ENCODE assay signal across 18 cellular contexts in the genomic region with DNA sequence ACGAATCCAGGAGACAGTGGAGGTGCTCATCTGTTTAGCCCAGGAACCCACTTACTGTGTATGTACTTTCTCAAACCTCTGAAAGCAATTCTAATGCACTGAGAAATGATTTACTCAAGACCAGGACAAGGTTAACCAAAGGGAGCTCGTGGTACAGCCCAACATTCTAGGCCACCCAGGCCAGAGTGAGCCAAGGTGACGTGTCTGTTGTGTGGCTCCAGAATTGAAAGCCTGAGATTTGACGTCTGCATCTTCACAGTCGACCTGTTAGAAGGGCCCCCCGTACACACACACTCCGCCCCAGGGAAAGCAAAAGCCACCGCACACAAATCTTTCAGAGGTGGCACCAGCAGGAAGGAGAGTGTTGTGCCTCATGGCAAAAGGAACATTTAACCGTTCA. TPM values are rescaled to one million over a fixed set of nuclear protein-coding genes. Genes with fewer than 3 reads are reported as not detected.
DNase-seq lines count a peak whose midpoint lies in the region; ATAC-seq and FAIRE-seq lines count a peak whose summit lies in the region.
"Had no signal": no experiment of that assay in that cellular context is flagged by ENCODE, and none has a peak within 500 bp of the region (broad histone marks: within the 10 kb centered on the region; RNA-seq: fewer than 3 reads in every experiment).

No MANE protein-coding gene starts in this region.

- no peaks in the 10 kb centered on the region for H3K9me3 Mint-ChIP-seq in activated CD4-positive, alpha-beta T cell treated with anti-CD3 and anti-CD28 coated beads for 36 hours (ENCODE audit: low read depth)
- H3K9me3 Mint-ChIP-seq in activated CD4-positive, alpha-beta T cell treated with anti-CD3 and anti-CD28 coated beads, Interleukin-2, amount 10 ng/mL, durations not matched to agents 7 days and 5 days: no peaks in the 10 kb centered on the region
- H3K9me3 Mint-ChIP-seq in central memory CD8-positive, alpha-beta T cell: no peaks in the 10 kb centered on the region

- CTCF ChIA-PET in activated CD4-positive, alpha-beta T cell treated with anti-CD3 and anti-CD28 coated beads for 36 hours (lab: Charles Lee): interaction anchor here (0.6 kb wide), 1 partner anchor 453 kb away, joined by 4 read pairs; no protein-coding TSS in a partner anchor
- CTCF ChIA-PET in activated CD4-positive, alpha-beta T cell treated with anti-CD3 and anti-CD28 coated beads, Interleukin-2, amount 10 ng/mL, durations not matched to agents 7 days and 5 days (lab: Charles Lee): no interaction called here

- FAIRE-seq in RCC 7860 (lab: Jason Lieb, UNC): no peak

- intact Hi-C loops in activated CD4-positive, alpha-beta T cell treated with anti-CD3 and anti-CD28 coated beads for 36 hours (cut with DNase I, micrococcal nuclease): no loop called here
- intact Hi-C loops in posterior vena cava (cut with DNase I): no loop called here

- no peak overlapping the region for H3K27ac Mint-ChIP-seq in activated CD4-positive, alpha-beta T cell treated with anti-CD3 and anti-CD28 coated beads for 36 hours
- H3K27ac Mint-ChIP-seq in activated CD4-positive, alpha-beta T cell treated with anti-CD3 and anti-CD28 coated beads, Interleukin-2, amount 10 ng/mL, durations not matched to agents 7 days and 5 days: no peak overlapping the region
- H3K27ac Mint-ChIP-seq in central memory CD8-positive, alpha-beta T cell (ENCODE audit: low read depth): no peak overlapping the region

- POLR2A ChIA-PET in activated CD4-positive, alpha-beta T cell treated with anti-CD3 and anti-CD28 coated beads for 36 hours (lab: Charles Lee): no interaction called here
- POLR2A ChIA-PET in activated CD4-positive, alpha-beta T cell treated with anti-CD3 and anti-CD28 coated beads, Interleukin-2, amount 10 ng/mL, durations not matched to agents 7 days and 5 days (lab: Charles Lee): no interaction called here

- no peak overlapping the region for H3K4me3 Mint-ChIP-seq in activated CD4-positive, alpha-beta T cell treated with anti-CD3 and anti-CD28 coated beads for 36 hours
- no peak overlapping the region for H3K4me3 Mint-ChIP-seq in activated CD4-positive, alpha-beta T cell treated with anti-CD3 and anti-CD28 coated beads, Interleukin-2, amount 10 ng/mL, durations not matched to agents 7 days and 5 days
- no peak overlapping the region for H3K4me3 Mint-ChIP-seq in central memory CD8-positive, alpha-beta T cell

- DNase-seq in activated CD4-positive, alpha-beta T cell treated with anti-CD3 and anti-CD28 coated beads for 36 hours: peak; percentile 7
- DNase-seq in activated CD4-positive, alpha-beta T cell treated with anti-CD3 and anti-CD28 coated beads, Interleukin-2, amount 10 ng/mL, durations not matched to agents 7 days and 5 days: no peak
- DNase-seq in central memory CD8-positive, alpha-beta T cell (ENCODE audit: low spot score in 2 of 2): no peak
- DNase-seq in renal cortical epithelial cell (ENCODE audit: low read depth) (peak; percentile 49), NCI-H2029 treated with DMSO at 0.1 percent for 48 hours (lab: John Stamatoyannopoulos, UW) (no peak), posterior vena cava (ENCODE audit: low spot score) (no peak), RCC 7860 (ENCODE audit: low spot score) (no peak)
- DNase-seq: activated CD8-positive, alpha-beta memory T cell treated with anti-CD3 and anti-CD28 coated beads, Interleukin-2, amount 50 U/mL, for 48 hours; activated effector memory CD4-positive, alpha-beta T cell treated with anti-CD3 and anti-CD28 coated beads, Interleukin-2, amount 50 U/mL, for 16 hours; BE2C; dorsolateral prefrontal cortex; left ventricle myocardium superior; NCI-H1417 treated with DMSO at 0.1 percent for 48 hours; occipital lobe; stimulated activated CD4-positive, alpha-beta T cell treated with anti-CD3 and anti-CD28 coated beads, Interleukin-1b, Interleukin-23, amount 100 ng/mL, for 48 hours; T1000; transverse colon had no signal

- H3K27me3 Mint-ChIP-seq in activated CD4-positive, alpha-beta T cell treated with anti-CD3 and anti-CD28 coated beads for 36 hours: peaks cover 19% of the 10 kb centered on the region
- H3K27me3 Mint-ChIP-seq in activated CD4-positive, alpha-beta T cell treated with anti-CD3 and anti-CD28 coated beads, Interleukin-2, amount 10 ng/mL, durations not matched to agents 7 days and 5 days: peaks cover 25% of the 10 kb centered on the region
- peaks cover 27% of the 10 kb centered on the region for H3K27me3 Mint-ChIP-seq in central memory CD8-positive, alpha-beta T cell

- peak; percentile 33 for ATAC-seq in activated CD4-positive, alpha-beta T cell treated with anti-CD3 and anti-CD28 coated beads for 36 hours
- ATAC-seq in GM18907 (IDR thresholded peaks at IDR 0.05; ENCODE audit: unreplicated experiment): peak; percentile 54
- ATAC-seq in central memory CD8-positive, alpha-beta T cell (replicated peaks; ENCODE audit: extremely low read depth, poor library complexity, severe bottlenecking): peak; percentile 49
- ATAC-seq: left ventricle myocardium superior had no signal

- H3K4me1 Mint-ChIP-seq in activated CD4-positive, alpha-beta T cell treated with anti-CD3 and anti-CD28 coated beads for 36 hours: no peaks in the 10 kb centered on the region
- H3K4me1 Mint-ChIP-seq in activated CD4-positive, alpha-beta T cell treated with anti-CD3 and anti-CD28 coated beads, Interleukin-2, amount 10 ng/mL, durations not matched to agents 7 days and 5 days: no peaks in the 10 kb centered on the region
- no peaks in the 10 kb centered on the region for H3K4me1 Mint-ChIP-seq in central memory CD8-positive, alpha-beta T cell

- no peaks in the 10 kb centered on the region for H3K36me3 Mint-ChIP-seq in activated CD4-positive, alpha-beta T cell treated with anti-CD3 and anti-CD28 coated beads for 36 hours (ENCODE audit: low read depth)
- no peaks in the 10 kb centered on the region for H3K36me3 Mint-ChIP-seq in activated CD4-positive, alpha-beta T cell treated with anti-CD3 and anti-CD28 coated beads, Interleukin-2, amount 10 ng/mL, durations not matched to agents 7 days and 5 days (ENCODE audit: low read depth)
- H3K36me3 Mint-ChIP-seq in central memory CD8-positive, alpha-beta T cell (ENCODE audit: insufficient read depth): no peaks in the 10 kb centered on the region

RNA-seq across cellular contexts. Expression of a gene that starts 2.3 kb away (rescaled TPM):
- total RNA-seq in activated CD4-positive, alpha-beta T cell treated with anti-CD3 and anti-CD28 coated beads for 36 hours: 1 to 10 TPM; 1.0 to 1.2 TPM
- total RNA-seq in activated CD4-positive, alpha-beta T cell treated with anti-CD3 and anti-CD28 coated beads, Interleukin-2, amount 10 ng/mL, durations not matched to agents 7 days and 5 days: under 1 TPM; 0.07 to 0.23 TPM
- total RNA-seq in renal cortical epithelial cell (1.3 and 1.7 TPM in 2 replicates), posterior vena cava (not detected)
- total RNA-seq: left ventricle myocardium superior had no signal

Comparison
In these comparisons a context has a peak if more than half of its experiments do, and no peak if none do; other contexts are left out.
1. DNase-seq: peak in activated CD4-positive, alpha-beta T cell treated with anti-CD3 and anti-CD28 coated beads for 36 hours (single experiment) and renal cortical epithelial cell (single experiment); none in activated CD4-positive, alpha-beta T cell treated with anti-CD3 and anti-CD28 coated beads, Interleukin-2, amount 10 ng/mL, durations not matched to agents 7 days and 5 days (single experiment), central memory CD8-positive, alpha-beta T cell (0 of 2), NCI-H2029 treated with DMSO at 0.1 percent for 48 hours (single experiment), posterior vena cava (single experiment) and RCC 7860 (single experiment).
2. Peak in every context shown above with its lines, with median percentiles within 50 percentile points of each other: ATAC-seq.